10 cellular contexts compared by ENCODE assay signal in genomic region chr1:207873055-207873890, GRCh38. TPM values are rescaled to one million over a fixed set of nuclear protein-coding genes. Genes with fewer than 3 reads are reported as not detected.
DNase-seq lines count a peak whose midpoint lies in the region; ATAC-seq, FAIRE-seq and TF ChIP-seq lines count a peak whose summit lies in the region.
"Had no signal": no experiment of that assay in that cellular context is flagged by ENCODE, and none has a peak within 500 bp of the region (broad histone marks: within the 10 kb centered on the region; RNA-seq: fewer than 3 reads in every experiment).

No MANE protein-coding gene starts in this region.

- H3K9me3 ChIP-seq in gastrocnemius medialis (no peaks in the 10 kb centered on the region), uterus (no peaks in the 10 kb centered on the region)

- H3K9me3 Mint-ChIP-seq in activated naive CD4-positive, alpha-beta T cell treated with anti-CD3 and anti-CD28 coated beads, Interleukin-2, amount 50 U/mL, for 24 hours: no peaks in the 10 kb centered on the region

- H3K27ac ChIP-seq in gastrocnemius medialis (peak overlapping the region in 3 of 4 donors; percentile 9 to 29 (median 21)), uterus (peak overlapping the region in 1 of 2 donors; percentile 5)

- intact Hi-C loops in gastrocnemius medialis (cut with DNase I; ENCODE audit: low total_unique reads): no loop called here
- intact Hi-C loops in uterus (cut with DNase I; ENCODE audit: low total_unique reads): no loop called here

- DNase-seq in GM19239 (ENCODE audit: insufficient read length, low spot score) (no peak), NOMO-1 (lab: John Stamatoyannopoulos, UW; ENCODE audit: unreplicated experiment in 2 of 2) (peak; percentile 60 to 67), gastrocnemius medialis (no peak), SHP77 (lab: John Stamatoyannopoulos, UW) (no peak), AG08395 (ENCODE audit: low spot score) (no peak), uterus (no peak)

- peak overlapping the region; percentile 95 for H3K27ac Mint-ChIP-seq in activated naive CD4-positive, alpha-beta T cell treated with anti-CD3 and anti-CD28 coated beads, Interleukin-2, amount 50 U/mL, for 24 hours

- H3K4me1 ChIP-seq in gastrocnemius medialis: peaks cover 9 to 17% of the 10 kb centered on the region in 2 donors
- peaks cover 0 to 5% of the 10 kb centered on the region in 2 donors for H3K4me1 ChIP-seq in uterus

- no peaks in the 10 kb centered on the region for H3K36me3 ChIP-seq in gastrocnemius medialis
- H3K36me3 ChIP-seq in uterus: no peaks in the 10 kb centered on the region

- H3K4me3 Mint-ChIP-seq in activated naive CD4-positive, alpha-beta T cell treated with anti-CD3 and anti-CD28 coated beads, Interleukin-2, amount 50 U/mL, for 24 hours: peak overlapping the region; percentile 56

- no peaks in the 10 kb centered on the region for H3K36me3 Mint-ChIP-seq in activated naive CD4-positive, alpha-beta T cell treated with anti-CD3 and anti-CD28 coated beads, Interleukin-2, amount 50 U/mL, for 24 hours

- H3K27me3 ChIP-seq in gastrocnemius medialis (no peaks in the 10 kb centered on the region), uterus (no peaks in the 10 kb centered on the region)

- H3K27me3 Mint-ChIP-seq in activated naive CD4-positive, alpha-beta T cell treated with anti-CD3 and anti-CD28 coated beads, Interleukin-2, amount 50 U/mL, for 24 hours: no peaks in the 10 kb centered on the region

- TF ChIP-seq CTCF in gastrocnemius medialis (IDR thresholded peaks at IDR 0.05 in 4 of 5, conservative IDR thresholded peaks at IDR 0.05 in 1 of 5) (no peak), uterus (IDR thresholded peaks at IDR 0.05) (no peak)

- TF ChIP-seq POLR2A in gastrocnemius medialis (IDR thresholded peaks at IDR 0.05) (no peak), uterus (IDR thresholded peaks at IDR 0.05) (no peak)

- H3K4me1 Mint-ChIP-seq in activated naive CD4-positive, alpha-beta T cell treated with anti-CD3 and anti-CD28 coated beads, Interleukin-2, amount 50 U/mL, for 24 hours: peaks cover 72% of the 10 kb centered on the region

- ATAC-seq in gastrocnemius medialis (no peak), HG02870 (IDR thresholded peaks at IDR 0.05; ENCODE audit: unreplicated experiment) (no peak)

- FAIRE-seq in GM19239 (lab: Jason Lieb, UNC): peak; percentile 51
- FAIRE-seq: TTC549 had no signal

- H3K4me3 ChIP-seq in gastrocnemius medialis: no peak overlapping the region
- H3K4me3 ChIP-seq in uterus: no peak overlapping the region

- in situ Hi-C loops in gastrocnemius medialis (cut with MboI; ENCODE audit: low sequenced_read_pairs in 4 of 4): loop anchor here in 1 of 4 donors (10.0 kb wide), 1 partner anchor 48 kb away; no protein-coding TSS in a partner anchor

RNA-seq across cellular contexts. Expression of gene CD34, which starts 37.7 kb away (rescaled TPM):
- 10 to 100 TPM; 13.6 to 31.7 (median 20.7) TPM for total RNA-seq in gastrocnemius medialis
- total RNA-seq in uterus: 100 to 1,000 TPM in 2 of 4 donors, 10 to 100 TPM in 2; 39.2 to 135 (median 81.2) TPM
- total RNA-seq: epithelial cell of proximal tubule had no signal

Comparison
In these comparisons a context has a peak if more than half of its experiments do, and no peak if none do; other contexts are left out.
1. DNase-seq: peak in NOMO-1 (2 of 2); none in GM19239 (single experiment), gastrocnemius medialis (0 of 2), SHP77 (0 of 2), AG08395 (single experiment) and uterus (0 of 2).